In the genomic region with DNA sequence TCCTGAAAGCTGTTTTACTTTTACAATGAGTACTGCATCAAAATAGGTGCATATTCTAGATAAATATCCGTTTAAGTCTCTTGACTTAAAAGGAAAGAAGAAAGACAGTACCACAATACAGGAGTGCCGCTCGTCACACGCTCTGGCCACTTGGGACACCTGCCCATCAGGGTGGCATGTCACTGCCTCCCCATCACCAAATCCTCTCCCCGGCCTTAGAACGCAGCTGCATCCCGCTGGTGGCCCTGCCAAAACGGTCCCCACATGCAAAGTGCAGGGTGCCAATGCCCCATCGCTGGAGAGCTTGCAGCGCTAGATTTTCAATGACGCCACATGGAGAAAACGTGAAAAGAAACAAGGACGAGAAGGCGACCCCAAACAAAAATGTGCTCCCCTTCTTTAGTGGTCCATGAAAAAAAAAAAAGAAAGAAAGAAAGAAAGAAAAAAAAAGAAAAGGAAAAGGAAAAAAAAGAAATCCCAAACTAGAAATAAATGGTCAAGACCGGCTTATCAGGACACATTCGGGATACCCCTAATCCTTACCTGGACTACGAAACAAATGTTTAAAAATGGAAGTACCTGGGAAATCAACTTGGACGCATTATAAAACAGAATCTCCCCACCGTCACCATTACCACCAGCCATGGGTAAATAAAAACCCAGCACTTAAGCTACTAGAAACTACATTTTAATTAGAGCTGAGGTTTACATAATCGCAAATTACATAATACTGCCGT, we compare ENCODE assay signal across 8 cellular contexts. TPM values are rescaled to one million over a fixed set of nuclear protein-coding genes. Genes with fewer than 3 reads are reported as not detected.
DNase-seq lines count a peak whose midpoint lies in the region; ATAC-seq and TF ChIP-seq lines count a peak whose summit lies in the region.

No MANE protein-coding gene starts in this region.

- H3K9ac ChIP-seq in endodermal cell (ENCODE audit: extremely low read depth, low read length, poor library complexity, severe bottlenecking) = no peak overlapping the region

- CTCF ChIA-PET in activated CD4-positive, alpha-beta memory T cell treated with anti-CD3 and anti-CD28 coated beads for 36 hours (lab: Charles Lee) = interaction anchor here (0.8 to 4.6 kb wide), 15 partner anchors 9 to 506 kb away, joined by 3 to 35 read pairs (median 5); no protein-coding TSS in a partner anchor

- POLR2A ChIA-PET in activated CD4-positive, alpha-beta memory T cell treated with anti-CD3 and anti-CD28 coated beads for 36 hours (lab: Charles Lee) = interaction anchor here (0.8 to 3.6 kb wide), 7 partner anchors 55 to 163 kb away, joined by 3 to 26 read pairs (median 4); no protein-coding TSS in a partner anchor
- POLR2A ChIA-PET in naive thymus-derived CD8-positive, alpha-beta T cell (lab: Charles Lee) = interaction anchor here (0.6 to 4.2 kb wide), 10 partner anchors 10 to 1598 kb away, joined by 3 to 34 read pairs (median 4); no protein-coding TSS in a partner anchor

- TF ChIP-seq CTCF in endodermal cell (conservative IDR thresholded peaks at IDR 0.05) = no peak

- peaks cover 9% of the 10 kb centered on the region for H3K36me3 Mint-ChIP-seq in activated CD4-positive, alpha-beta memory T cell treated with anti-CD3 and anti-CD28 coated beads for 36 hours
- H3K36me3 Mint-ChIP-seq in endodermal cell (ENCODE audit: low read depth) = no peaks in the 10 kb centered on the region
- H3K36me3 Mint-ChIP-seq in naive thymus-derived CD8-positive, alpha-beta T cell = peaks cover 0 to 3% (median 3%) of the 10 kb centered on the region in 3 donors

- H3K4me1 Mint-ChIP-seq in activated CD4-positive, alpha-beta memory T cell treated with anti-CD3 and anti-CD28 coated beads for 36 hours (ENCODE audit: low read depth) = peaks cover 31% of the 10 kb centered on the region
- H3K4me1 Mint-ChIP-seq in endodermal cell = peaks cover 12% of the 10 kb centered on the region
- H3K4me1 Mint-ChIP-seq in naive thymus-derived CD8-positive, alpha-beta T cell = peaks cover 30 to 51% (median 44%) of the 10 kb centered on the region in 4 donors

- 5 to 19% methylated on average over 9 to 21 of the region's 21 CpGs for WGBS in endodermal cell (ENCODE audit: insufficient coverage in 1 of 2, insufficient read length in 1 of 2), 2 experiments

- H3K4me3 ChIP-seq in endodermal cell (ENCODE audit: low read length) = peak overlapping the region; percentile 84

- H3K9me3 ChIP-seq in KOPT-K1 (ENCODE audit: insufficient read depth, low read length, poor library complexity, severe bottlenecking) (no peaks in the 10 kb centered on the region), endodermal cell (ENCODE audit: control insufficient read depth, low read length) (no peaks in the 10 kb centered on the region)

- peaks cover 24% of the 10 kb centered on the region for H3K27me3 ChIP-seq in endodermal cell (ENCODE audit: control insufficient read depth, insufficient read depth, low read length, poor library complexity, severe bottlenecking)

- H3K27ac ChIP-seq in KOPT-K1 (ENCODE audit: low read depth, low read length, poor library complexity, severe bottlenecking) (peak overlapping the region; percentile 55), endodermal cell (ENCODE audit: low read depth, low read length) (no peak overlapping the region), substantia nigra (ENCODE audit: low read depth, low read length, poor library complexity, severe bottlenecking) (peak overlapping the region; percentile 54)

- H3K27me3 Mint-ChIP-seq in activated CD4-positive, alpha-beta memory T cell treated with anti-CD3 and anti-CD28 coated beads for 36 hours = no peaks in the 10 kb centered on the region
- peaks cover 31% of the 10 kb centered on the region for H3K27me3 Mint-ChIP-seq in endodermal cell (ENCODE audit: insufficient read depth)
- H3K27me3 Mint-ChIP-seq in naive thymus-derived CD8-positive, alpha-beta T cell = no peaks in the 10 kb centered on the region

- H3K36me3 ChIP-seq in KOPT-K1 (ENCODE audit: insufficient read depth, low read length) (no peaks in the 10 kb centered on the region), endodermal cell (ENCODE audit: control insufficient read depth, insufficient read depth, low read length) (no peaks in the 10 kb centered on the region)

- no peaks in the 10 kb centered on the region for H3K9me3 Mint-ChIP-seq in activated CD4-positive, alpha-beta memory T cell treated with anti-CD3 and anti-CD28 coated beads for 36 hours
- H3K9me3 Mint-ChIP-seq in endodermal cell = no peaks in the 10 kb centered on the region
- H3K9me3 Mint-ChIP-seq in naive thymus-derived CD8-positive, alpha-beta T cell = no peaks in the 10 kb centered on the region

- H3K27ac Mint-ChIP-seq in activated CD4-positive, alpha-beta memory T cell treated with anti-CD3 and anti-CD28 coated beads for 36 hours = peak overlapping the region; percentile 89
- no peak overlapping the region for H3K27ac Mint-ChIP-seq in endodermal cell
- H3K27ac Mint-ChIP-seq in naive thymus-derived CD8-positive, alpha-beta T cell = peak overlapping the region; percentile 89 to 98 (median 96)

- peak overlapping the region; percentile 96 for H3K4me3 Mint-ChIP-seq in activated CD4-positive, alpha-beta memory T cell treated with anti-CD3 and anti-CD28 coated beads for 36 hours
- peak overlapping the region; percentile 71 for H3K4me3 Mint-ChIP-seq in endodermal cell
- H3K4me3 Mint-ChIP-seq in naive thymus-derived CD8-positive, alpha-beta T cell = peak overlapping the region; percentile 85 to 100 (median 97)

- intact Hi-C loops in activated CD4-positive, alpha-beta memory T cell treated with anti-CD3 and anti-CD28 coated beads for 36 hours (cut with micrococcal nuclease) = loop anchor here (1.0 to 5.0 kb wide), 9 partner anchors 44 to 453 kb away; a partner anchor contains a TSS

- H3K4me1 ChIP-seq in endodermal cell (ENCODE audit: control insufficient read depth, insufficient read depth, low read length) = no peaks in the 10 kb centered on the region

- DNase-seq in DMS 273 treated with DMSO at 0.1 percent for 48 hours (lab: John Stamatoyannopoulos, UW) = peak; percentile 10
- peak; percentile 78 for DNase-seq in activated CD4-positive, alpha-beta memory T cell treated with anti-CD3 and anti-CD28 coated beads for 36 hours
- DNase-seq in endodermal cell = no peak
- DNase-seq in naive thymus-derived CD8-positive, alpha-beta T cell = peak in 9 of 10 donors; percentile 19 to 83 (median 67)
- peak in 35 of 49 donors; percentile 5 to 61 (median 31) for DNase-seq in substantia nigra (lab: John Stamatoyannopoulos, UW)
- no peak for DNase-seq in OCI-M1 (lab: John Stamatoyannopoulos, UW)

- ATAC-seq in naive thymus-derived CD8-positive, alpha-beta T cell = peak in 1 of 2 donors; percentile 38
- ATAC-seq in HG02623 (IDR thresholded peaks at IDR 0.05; ENCODE audit: unreplicated experiment) = no peak

RNA-seq across cellular contexts. Expression of a gene that starts 1.1 kb away (rescaled TPM):
- 100 to 1,000 TPM; 123 to 128 TPM for total RNA-seq in activated CD4-positive, alpha-beta memory T cell treated with anti-CD3 and anti-CD28 coated beads for 36 hours
- 10 to 100 TPM; 26.5 to 43.4 TPM for total RNA-seq in endodermal cell
- 7.7 TPM for polyA plus RNA-seq in endodermal cell (2013, experiment 1 of 2)
- polyA plus RNA-seq in endodermal cell (2013, experiment 2 of 2) = 6.6 TPM
- total RNA-seq in naive thymus-derived CD8-positive, alpha-beta T cell = 100 to 1,000 TPM; 160 to 162 TPM
- polyA plus RNA-seq in naive thymus-derived CD8-positive, alpha-beta T cell = 10 to 100 TPM; 29.1 to 41.3 (median 40.4) TPM

Comparison
In these comparisons a context has a peak if more than half of its experiments do, and no peak if none do; other contexts are left out.
1. DNase-seq: peak in DMS 273 treated with DMSO at 0.1 percent for 48 hours (single experiment), activated CD4-positive, alpha-beta memory T cell treated with anti-CD3 and anti-CD28 coated beads for 36 hours (single experiment), naive thymus-derived CD8-positive, alpha-beta T cell (9 of 10) and substantia nigra (35 of 49); none in endodermal cell (single experiment) and OCI-M1 (single experiment).
2. Peak in every context shown above with its lines, with median percentiles within 50 percentile points of each other: H3K4me3 Mint-ChIP-seq.